Comparison of ENCODE assay signal across 20 cellular contexts in genomic region chr7:120054376-120055100, GRCh38.
DNase-seq lines count a peak whose midpoint lies in the region; ATAC-seq and TF ChIP-seq lines count a peak whose summit lies in the region.
"Had no signal": no experiment of that assay in that cellular context is flagged by ENCODE, and none has a peak within 500 bp of the region (broad histone marks: within the 10 kb centered on the region; RNA-seq: fewer than 3 reads in every experiment).

No MANE protein-coding gene starts in this region.

- DNase-seq in SK-N-SH, result no peak
- no peak for DNase-seq in adipocyte (ENCODE audit: low read depth)
- peak; percentile 46 for DNase-seq in mesenchymal stem cell
- no peak for DNase-seq in uterus
- DNase-seq in right lobe of liver, result no peak
- DNase-seq: 8988T; activated CD4-positive, CD25-positive, alpha-beta regulatory T cell treated with anti-CD3 and anti-CD28 coated beads, Interleukin-2, amount 50 U/mL, for 72 hours; activated naive CD4-positive, alpha-beta T cell treated with anti-CD3 and anti-CD28 coated beads for 36 hours; DND-41; H7; immature natural killer cell; NCI-H2029 treated with DMSO at 0.1 percent for 48 hours; NCI-H526; RPMI8226; T-helper 17 cell had no signal

- H2BK12ac ChIP-seq in mesenchymal stem cell (ENCODE audit: low read length in 2 of 2), result peak overlapping the region; percentile 85 to 96

- intact Hi-C loops in uterus (cut with DNase I; ENCODE audit: low total_unique reads), result no loop called here
- intact Hi-C loops in right lobe of liver (cut with DNase I), result no loop called here

- no peaks in the 10 kb centered on the region for H3K36me3 ChIP-seq in SK-N-SH (replicated peaks in 1 of 2; ENCODE audit: control insufficient read depth in 1 of 2, insufficient read depth in 2 of 2, low read length in 1 of 2)
- H3K36me3 ChIP-seq in adipocyte (ENCODE audit: control insufficient read depth, insufficient read depth, low read length, severe bottlenecking), result no peaks in the 10 kb centered on the region
- no peaks in the 10 kb centered on the region for H3K36me3 ChIP-seq in mesenchymal stem cell (ENCODE audit: control insufficient read depth in 1 of 2, insufficient read depth in 2 of 2, low read depth in 1 of 2, low read length in 2 of 2)
- no peaks in the 10 kb centered on the region for H3K36me3 ChIP-seq in uterus
- H3K36me3 ChIP-seq in right lobe of liver, result no peaks in the 10 kb centered on the region
- H3K36me3 ChIP-seq: neutrophil had no signal

- H3K4me2 ChIP-seq in SK-N-SH (no peak overlapping the region), mesenchymal stem cell (ENCODE audit: low read length, poor library complexity, severe bottlenecking) (no peak overlapping the region)

- H3K9ac ChIP-seq in SK-N-SH (no peak overlapping the region), adipocyte (ENCODE audit: low read length) (peak overlapping the region; percentile 78), mesenchymal stem cell (ENCODE audit: low read length) (peak overlapping the region; percentile 79)

- POLR2A ChIA-PET in SK-N-SH (lab: Yijun Ruan, JAX), result no interaction called here

- peak overlapping the region; percentile 77 to 98 for H3K4ac ChIP-seq in mesenchymal stem cell (ENCODE audit: low read depth in 1 of 2, low read length in 2 of 2)

- no peaks in the 10 kb centered on the region for H3K79me2 ChIP-seq in SK-N-SH (ENCODE audit: insufficient read depth)

- peak overlapping the region; percentile 90 to 96 for H3K18ac ChIP-seq in mesenchymal stem cell (ENCODE audit: low read depth in 1 of 2, low read length in 2 of 2)

- H4K91ac ChIP-seq in mesenchymal stem cell (ENCODE audit: low read length), result peak overlapping the region; percentile 88

- H4K8ac ChIP-seq in mesenchymal stem cell (ENCODE audit: low read length), result peak overlapping the region; percentile 89

- peak overlapping the region in 1 of 2 experiments; percentile 26 for H3K14ac ChIP-seq in mesenchymal stem cell (ENCODE audit: low read length in 2 of 2)

- H2BK15ac ChIP-seq in mesenchymal stem cell (ENCODE audit: low read depth, poor library complexity, severe bottlenecking), result no peak overlapping the region

- H3K27me3 ChIP-seq in SK-N-SH (ENCODE audit: insufficient read depth), result no peaks in the 10 kb centered on the region
- H3K27me3 ChIP-seq in adipocyte (replicated peaks; ENCODE audit: control insufficient read depth, insufficient read depth, low read length), result no peaks in the 10 kb centered on the region
- no peaks in the 10 kb centered on the region for H3K27me3 ChIP-seq in mesenchymal stem cell (ENCODE audit: control insufficient read depth in 1 of 2, insufficient read depth in 1 of 2, low read length in 2 of 2)
- no peaks in the 10 kb centered on the region for H3K27me3 ChIP-seq in uterus
- H3K27me3 ChIP-seq in right lobe of liver, result no peaks in the 10 kb centered on the region
- H3K27me3 ChIP-seq: neutrophil had no signal

- no peaks in the 10 kb centered on the region for H3K79me1 ChIP-seq in mesenchymal stem cell (replicated peaks; ENCODE audit: low read length, poor library complexity, severe bottlenecking)

- peak overlapping the region; percentile 95 for H2AK5ac ChIP-seq in mesenchymal stem cell (ENCODE audit: low read length, severe bottlenecking)

- no peak for TF ChIP-seq RAD21 in SK-N-SH (IDR thresholded peaks at IDR 0.05; ENCODE audit: low read length)

- ATAC-seq in SK-N-SH treated with all-trans-retinoic acid at 6 μM for 48 hours (no peak), HG03571 (IDR thresholded peaks at IDR 0.05; ENCODE audit: unreplicated experiment) (no peak), HG02571 (IDR thresholded peaks at IDR 0.05; ENCODE audit: unreplicated experiment) (no peak), right lobe of liver (no peak)
- ATAC-seq: stimulated activated effector memory CD8-positive, alpha-beta T cell treated with anti-CD3 and anti-CD28 coated beads, Interleukin-12 subunit alpha, Interleukin-12 subunit beta, amount 100 ng/mL, for 72 hours; T-helper 17 cell had no signal

- H3K9me2 ChIP-seq in SK-N-SH, result no peaks in the 10 kb centered on the region

- H3F3A ChIP-seq in SK-N-SH (replicated peaks; ENCODE audit: insufficient read depth), result no peaks in the 10 kb centered on the region

- H2BK120ac ChIP-seq in mesenchymal stem cell (ENCODE audit: low read depth, low read length), result peak overlapping the region; percentile 97

- CTCF ChIA-PET in SK-N-SH (lab: Yijun Ruan, JAX), result no interaction called here

- H2AFZ ChIP-seq in SK-N-SH (ENCODE audit: low read depth) (peak overlapping the region; percentile 4; the same call in 1 of the 2 replicates), mesenchymal stem cell (ENCODE audit: low read depth, low read length) (no peak overlapping the region)

- WGBS in SK-N-SH (ENCODE audit: low lambda C conversion rate), result 20% methylated on average over 12 of the region's 12 CpGs
- WGBS in mesenchymal stem cell, result 88% methylated on average over 12 of the region's 12 CpGs
- WGBS in right lobe of liver (ENCODE audit: insufficient coverage, low coverage, low lambda C conversion rate, missing lambda C conversion rate), result 63% methylated on average over 12 of the region's 12 CpGs

- TF ChIP-seq CTCF in SK-N-SH (IDR thresholded peaks at IDR 0.05) (no peak), uterus (IDR thresholded peaks at IDR 0.05) (no peak), right lobe of liver (IDR thresholded peaks at IDR 0.05) (no peak)

- no peaks in the 10 kb centered on the region for H3K9me3 ChIP-seq in SK-N-SH
- H3K9me3 ChIP-seq in adipocyte (ENCODE audit: control insufficient read depth, low read length), result no peaks in the 10 kb centered on the region
- no peaks in the 10 kb centered on the region for H3K9me3 ChIP-seq in mesenchymal stem cell (ENCODE audit: control insufficient read depth, low read length)
- H3K9me3 ChIP-seq in uterus, result no peaks in the 10 kb centered on the region
- H3K9me3 ChIP-seq in right lobe of liver, result no peaks in the 10 kb centered on the region
- H3K9me3 ChIP-seq: neutrophil had no signal

- TF ChIP-seq POLR2A in uterus (IDR thresholded peaks at IDR 0.05), result no peak
- TF ChIP-seq POLR2A in right lobe of liver (IDR thresholded peaks at IDR 0.05), result no peak

- no peak overlapping the region for H3K4me3 ChIP-seq in SK-N-SH (ENCODE audit: low read depth in 2 of 2, low read length in 1 of 2)
- peak overlapping the region; percentile 63 for H3K4me3 ChIP-seq in adipocyte (ENCODE audit: low read length)
- H3K4me3 ChIP-seq in mesenchymal stem cell (ENCODE audit: insufficient read depth in 1 of 2, low read depth in 1 of 2, low read length in 2 of 2), result peak overlapping the region in 1 of 2 experiments; percentile 8
- no peak overlapping the region for H3K4me3 ChIP-seq in uterus
- H3K4me3 ChIP-seq in right lobe of liver, result no peak overlapping the region

- H3K27ac ChIP-seq in SK-N-SH (ENCODE audit: low read depth in 2 of 2, low read length in 1 of 2) (no peak overlapping the region), mesenchymal stem cell (ENCODE audit: low read length, poor library complexity, severe bottlenecking) (peak overlapping the region; percentile 91), uterus (peak overlapping the region; percentile 70 to 72), right lobe of liver (no peak overlapping the region)
- H3K27ac ChIP-seq: neutrophil had no signal

- no peak overlapping the region for H3K23ac ChIP-seq in mesenchymal stem cell (ENCODE audit: low read length in 2 of 2)

- H2BK5ac ChIP-seq in mesenchymal stem cell (ENCODE audit: low read depth, low read length, poor library complexity, severe bottlenecking), result no peak overlapping the region

- TF ChIP-seq EP300 in SK-N-SH (IDR thresholded peaks at IDR 0.05; ENCODE audit: borderline replicate concordance in 1 of 2, low read depth in 1 of 2, low read length in 1 of 2), result no peak

- no peaks in the 10 kb centered on the region for H3K4me1 ChIP-seq in SK-N-SH (ENCODE audit: control insufficient read depth in 1 of 2, insufficient read depth in 2 of 2, low read depth in 1 of 2, low read length in 1 of 2)
- H3K4me1 ChIP-seq in adipocyte (ENCODE audit: control insufficient read depth, insufficient read depth, low read length), result peaks cover 54% of the 10 kb centered on the region
- peaks cover 2% of the 10 kb centered on the region for H3K4me1 ChIP-seq in mesenchymal stem cell (ENCODE audit: control insufficient read depth, insufficient read depth, low read depth, low read length)
- no peaks in the 10 kb centered on the region for H3K4me1 ChIP-seq in uterus
- no peaks in the 10 kb centered on the region for H3K4me1 ChIP-seq in right lobe of liver

- H4K20me1 ChIP-seq in SK-N-SH (ENCODE audit: insufficient read depth), result no peaks in the 10 kb centered on the region

TF ChIP-seq in SK-N-SH treated with all-trans-retinoic acid at 6 μM for 48 hours, 23 proteins besides CTCF, POLR2A, EP300 and RAD21:
- TF ChIP-seq SNAI2 (CRISPR knock-in tag; IDR thresholded peaks at IDR 0.05) (no peak), ESRRG (CRISPR knock-in tag; IDR thresholded peaks at IDR 0.05) (no peak), ZNF70 (CRISPR knock-in tag; IDR thresholded peaks at IDR 0.05) (no peak), TOX (CRISPR knock-in tag; IDR thresholded peaks at IDR 0.05; ENCODE audit: borderline replicate concordance) (no peak), GLIS3 (CRISPR knock-in tag; IDR thresholded peaks at IDR 0.05) (no peak), ARNTL (CRISPR knock-in tag; IDR thresholded peaks at IDR 0.05; ENCODE audit: borderline replicate concordance, low read depth) (no peak), POU6F1 (CRISPR knock-in tag; IDR thresholded peaks at IDR 0.05; ENCODE audit: borderline replicate concordance, low read depth) (no peak), BACH2 (CRISPR knock-in tag; IDR thresholded peaks at IDR 0.05; ENCODE audit: borderline replicate concordance) (no peak)

Comparison
In these comparisons a context has a peak if more than half of its experiments do, and no peak if none do; other contexts are left out.
1. H3K27ac ChIP-seq: peak in mesenchymal stem cell (single experiment) and uterus (2 of 2); none in SK-N-SH (0 of 2) and right lobe of liver (0 of 3).